8 cellular contexts compared by ENCODE assay signal in genomic region chr3:129428382-129429079, GRCh38. TPM values are rescaled to one million over a fixed set of nuclear protein-coding genes. Genes with fewer than 3 reads are reported as not detected.
DNase-seq lines count a peak whose midpoint lies in the region; ATAC-seq and TF ChIP-seq lines count a peak whose summit lies in the region.

Gene EFCAB12 (minus strand): TSS chr3:129428636. CDS start chr3:129428488, 148 bp downstream.

- peaks cover 52% of the 10 kb centered on the region for H3K36me3 ChIP-seq in DND-41 (ENCODE audit: insufficient read depth, low read length)
- peaks cover 20% of the 10 kb centered on the region for H3K36me3 ChIP-seq in GM23338 (ENCODE audit: insufficient read depth)
- H3K36me3 ChIP-seq in left ventricle myocardium inferior, result peaks cover 37% of the 10 kb centered on the region
- peaks cover 0 to 27% (median 11%) of the 10 kb centered on the region in 4 donors for H3K36me3 ChIP-seq in transverse colon

- peaks cover 30% of the 10 kb centered on the region for H3K36me3 Mint-ChIP-seq in GM23338 (ENCODE audit: low read depth)

- H4K20me1 ChIP-seq in DND-41 (ENCODE audit: insufficient read depth, low read length), result 0 out of 2 replicates have a peak, but pooled peaks cover 2% of the 10 kb centered on the region
- H4K20me1 ChIP-seq in GM23338 (replicated peaks; ENCODE audit: insufficient read depth), result no peaks in the 10 kb centered on the region

- H3K9me3 Mint-ChIP-seq in GM23338, result no peaks in the 10 kb centered on the region

- H3K4me1 ChIP-seq in DND-41 (ENCODE audit: insufficient read depth, low read length), result 0 out of 2 replicates have a peak, but pooled peaks cover 3% of the 10 kb centered on the region
- H3K4me1 ChIP-seq in GM23338 (ENCODE audit: insufficient read depth), result peaks cover 40% of the 10 kb centered on the region
- peaks cover 18% of the 10 kb centered on the region for H3K4me1 ChIP-seq in left ventricle myocardium inferior
- H3K4me1 ChIP-seq in transverse colon, result peaks cover 3 to 22% (median 10%) of the 10 kb centered on the region in 4 donors

- 0 out of 2 replicates have a peak, but pooled peaks cover 3% of the 10 kb centered on the region for H3K9me2 ChIP-seq in GM23338 (ENCODE audit: insufficient read depth)

- DNase-seq in DND-41, result no peak
- DNase-seq in GM23338 (ENCODE audit: low spot score), result peak; percentile 99
- DNase-seq in NAMALWA (ENCODE audit: low spot score), result peak; percentile 89
- peak; percentile 75 to 89 (median 84) for DNase-seq in T-helper 2 cell
- peak; percentile 96 for DNase-seq in left ventricle myocardium inferior
- peak; percentile 99 for DNase-seq in posterior vena cava (ENCODE audit: low spot score)
- peak; percentile 96 for DNase-seq in transverse colon

- H3K9ac ChIP-seq in DND-41 (ENCODE audit: low read depth, low read length), result no peak within 1 kb of the TSS

- TF ChIP-seq EP300 in transverse colon (IDR thresholded peaks at IDR 0.05; ENCODE audit: low read depth), result no peak

- H2AFZ ChIP-seq in DND-41 (ENCODE audit: low read depth, low read length) (no peak within 1 kb of the TSS), GM23338 (peak within 1 kb of the TSS; percentile 87)

- H3K27ac Mint-ChIP-seq in GM23338, result peak within 1 kb of the TSS; percentile 92

- in situ Hi-C loops in transverse colon (cut with MboI; ENCODE audit: low pct_ligation_motif_present in 1 of 4, low pct_unique_long_range_greater_than_20kb in 1 of 4, low sequenced_read_pairs in 3 of 4), result no loop called here

- H3K27me3 Mint-ChIP-seq in GM23338 (ENCODE audit: insufficient read depth, low read depth, poor library complexity), result peaks cover 18% of the 10 kb centered on the region

- H3K4me1 Mint-ChIP-seq in GM23338, result peaks cover 51% of the 10 kb centered on the region

- intact Hi-C loops in left ventricle myocardium inferior (cut with micrococcal nuclease), result no loop called here
- intact Hi-C loops in posterior vena cava (cut with DNase I), result no loop called here
- intact Hi-C loops in transverse colon (cut with DNase I; ENCODE audit: low total_unique reads), result no loop called here

- H3K4me3 Mint-ChIP-seq in GM23338, result peak within 1 kb of the TSS; percentile 83

- ATAC-seq in DND-41 (ENCODE audit: insufficient read depth, low read depth) (peak; percentile 9; the same call in 1 of the 3 replicates), GM23338 (peak; percentile 86)

- H3K27ac ChIP-seq in DND-41 (ENCODE audit: low read length), result no peak within 1 kb of the TSS
- peak within 1 kb of the TSS; percentile 76 for H3K27ac ChIP-seq in GM23338 (ENCODE audit: low read depth)
- H3K27ac ChIP-seq in angular gyrus (ENCODE audit: low read depth, low read length), result peak within 1 kb of the TSS; percentile 54
- H3K27ac ChIP-seq in left ventricle myocardium inferior (replicated peaks), result peak within 1 kb of the TSS; percentile 73
- H3K27ac ChIP-seq in transverse colon, result peak within 1 kb of the TSS; percentile 60 to 74 (median 68)

- H3K9me3 ChIP-seq in DND-41 (ENCODE audit: insufficient read depth, low read length, severe bottlenecking) (no peaks in the 10 kb centered on the region), left ventricle myocardium inferior (replicated peaks) (no peaks in the 10 kb centered on the region), transverse colon (no peaks in the 10 kb centered on the region)

- H3K27me3 ChIP-seq in DND-41 (ENCODE audit: insufficient read depth, low read length, poor library complexity) (no peaks in the 10 kb centered on the region), GM23338 (ENCODE audit: insufficient read depth) (peaks cover 11% of the 10 kb centered on the region), left ventricle myocardium inferior (ENCODE audit: low read depth) (no peaks in the 10 kb centered on the region), transverse colon (no peaks in the 10 kb centered on the region)

- H3K79me2 ChIP-seq in DND-41 (ENCODE audit: insufficient read depth, low read length), result no peaks in the 10 kb centered on the region
- H3K79me2 ChIP-seq in GM23338 (replicated peaks; ENCODE audit: insufficient read depth), result no peaks in the 10 kb centered on the region

- H3K4me2 ChIP-seq in DND-41 (ENCODE audit: insufficient read depth, low read length) (no peak within 1 kb of the TSS), GM23338 (peak within 1 kb of the TSS; percentile 88)

- no peak for TF ChIP-seq CTCF in DND-41 (IDR thresholded peaks at IDR 0.05; ENCODE audit: borderline replicate concordance, extremely low read depth, low read length, poor library complexity, severe bottlenecking)
- 0 out of 4 replicates have a peak, but pooled peaks of 1 of the 2 experiments have one; percentile 1 for TF ChIP-seq CTCF in GM23338 (conservative IDR thresholded peaks at IDR 0.05; ENCODE audit: low read depth in 2 of 2)
- no peak for TF ChIP-seq CTCF in left ventricle myocardium inferior (IDR thresholded peaks at IDR 0.05; ENCODE audit: borderline replicate concordance)
- TF ChIP-seq CTCF in transverse colon (IDR thresholded peaks at IDR 0.05), result no peak

- TF ChIP-seq POLR2A in transverse colon (IDR thresholded peaks at IDR 0.05), result peak; percentile 26

- H3F3A ChIP-seq in GM23338 (replicated peaks; ENCODE audit: low read depth), result peaks cover 10% of the 10 kb centered on the region; the same call in 1 of the 2 replicates

- H3K4me3 ChIP-seq in DND-41 (ENCODE audit: low read depth in 1 of 2, low read length in 2 of 2), result no peak within 1 kb of the TSS
- peak within 1 kb of the TSS; percentile 70 for H3K4me3 ChIP-seq in GM23338
- H3K4me3 ChIP-seq in left ventricle myocardium inferior, result peak within 1 kb of the TSS; percentile 75
- H3K4me3 ChIP-seq in transverse colon, result peak within 1 kb of the TSS; percentile 5 to 80 (median 34)

- WGBS in transverse colon (ENCODE audit: low coverage in 1 of 2), 2 donors, result 5 to 40% methylated on average over 1 to 42 of the region's 42 CpGs

TF ChIP-seq in GM23338, 12 proteins besides CTCF, POLR2A, EP300 and RAD21:
- TF ChIP-seq POLR2AphosphoS5 (IDR thresholded peaks at IDR 0.05; ENCODE audit: low read depth) (peak; percentile 61), STAT1 (IDR thresholded peaks at IDR 0.05; ENCODE audit: unreplicated experiment) (no peak), ETS1 (IDR thresholded peaks at IDR 0.05) (no peak)

RNA-seq across cellular contexts. Expression of gene EFCAB12, which starts in this region (rescaled TPM):
- 0.24 and 0.54 TPM in 2 replicates for total RNA-seq in GM23338 (2014; rRNA removed; shearing (Covaris generic))
- 0.17 and 0.65 TPM in 2 replicates for polyA plus RNA-seq in GM23338 (2016; fragmentation: Nextera tagmentation; extraction: Ambion mirVana)
- total RNA-seq in left ventricle myocardium inferior, result not detected
- under 1 TPM; 0.05 to 0.14 TPM for total RNA-seq in posterior vena cava
- under 1 TPM in 2 of 4 donors, not detected in 2; 0.14 to 0.32 TPM for total RNA-seq in transverse colon

Comparison
In these comparisons a context has a peak if more than half of its experiments do, and no peak if none do; other contexts are left out.
1. Peak in DNase-seq, ATAC-seq, H3K4me3 ChIP-seq, H3K27ac ChIP-seq and H3K4me2 ChIP-seq in GM23338; RNA of the gene not detected or under 1 TPM.
2. Peak in DNase-seq, H3K4me3 ChIP-seq and H3K27ac ChIP-seq in left ventricle myocardium inferior; RNA of the gene not detected or under 1 TPM.
3. Peak in DNase-seq in posterior vena cava; RNA of the gene not detected or under 1 TPM.
4. Peak in DNase-seq, H3K4me3 ChIP-seq and H3K27ac ChIP-seq in transverse colon; RNA of the gene not detected or under 1 TPM.